Comparison of ENCODE assay signal across 20 cellular contexts in genomic region chr11:96894587-96894986, GRCh38.
"Had no signal": no experiment of that assay in that cellular context is flagged by ENCODE, and none has a peak within 500 bp of the region (broad histone marks: within the 10 kb centered on the region; RNA-seq: fewer than 3 reads in every experiment).

No MANE protein-coding gene starts in this region.

- H3K27me3 ChIP-seq: foreskin keratinocyte, hepatocyte, pancreas, suprapubic skin, thyroid gland, upper lobe of left lung, uterus had no signal

- H3K4me1 Mint-ChIP-seq: natural killer cell had no signal

- H3K79me2 ChIP-seq: hepatocyte had no signal

- H2AFZ ChIP-seq: hepatocyte had no signal

- DNase-seq: erythroblast; foreskin keratinocyte; head of caudate nucleus; kidney glomerular epithelial cell; mammary epithelial cell; natural killer cell; occipital lobe; pancreas; right cardiac atrium; small intestine; stimulated activated CD4-positive, alpha-beta T cell treated with anti-CD3 and anti-CD28 coated beads, Interleukin-12 subunit alpha, Interleukin-12 subunit beta, amount 100 ng/mL, for 4 hours; stimulated activated CD4-positive, alpha-beta T cell treated with anti-CD3 and anti-CD28 coated beads, Interleukin-2, amount 100 ng/mL, for 48 hours; stimulated activated naive CD4-positive, alpha-beta T cell treated with Interleukin-2 at 50 U/mL for 16 hours; thyroid gland; upper lobe of left lung; uterus had no signal

- H3K27me3 Mint-ChIP-seq: dendritic cell treated with granulocyte-macrophage colony-stimulating factor and Interleukin-4, amounts not matched to agents 40 ng/mL and 50 ng/mL, for 4 days; progenitor cell of endocrine pancreas had no signal

- H3K27ac ChIP-seq: foreskin keratinocyte, hepatocyte, pancreas, suprapubic skin, thyroid gland, upper lobe of left lung, uterus had no signal

- H3K9me3 ChIP-seq: pancreas, suprapubic skin, thyroid gland, upper lobe of left lung, uterus had no signal

- H3K27ac Mint-ChIP-seq: dendritic cell treated with granulocyte-macrophage colony-stimulating factor and Interleukin-4, amounts not matched to agents 40 ng/mL and 50 ng/mL, for 4 days; natural killer cell; progenitor cell of endocrine pancreas had no signal

- H3K4me3 Mint-ChIP-seq: dendritic cell treated with granulocyte-macrophage colony-stimulating factor and Interleukin-4, amounts not matched to agents 40 ng/mL and 50 ng/mL, for 4 days; natural killer cell had no signal

- H3K4me1 ChIP-seq: foreskin keratinocyte, pancreas, suprapubic skin, thyroid gland, upper lobe of left lung, uterus had no signal

- H3K36me3 ChIP-seq: pancreas, suprapubic skin, thyroid gland, upper lobe of left lung, uterus had no signal

- H3K4me2 ChIP-seq: hepatocyte had no signal

- ATAC-seq: foreskin keratinocyte, natural killer cell, pancreas, right cardiac atrium had no signal

- H3K4me3 ChIP-seq: hepatocyte, pancreas, suprapubic skin, thyroid gland, upper lobe of left lung, uterus had no signal
